ENCODE assay signal across 8 cellular contexts in the genomic region with DNA sequence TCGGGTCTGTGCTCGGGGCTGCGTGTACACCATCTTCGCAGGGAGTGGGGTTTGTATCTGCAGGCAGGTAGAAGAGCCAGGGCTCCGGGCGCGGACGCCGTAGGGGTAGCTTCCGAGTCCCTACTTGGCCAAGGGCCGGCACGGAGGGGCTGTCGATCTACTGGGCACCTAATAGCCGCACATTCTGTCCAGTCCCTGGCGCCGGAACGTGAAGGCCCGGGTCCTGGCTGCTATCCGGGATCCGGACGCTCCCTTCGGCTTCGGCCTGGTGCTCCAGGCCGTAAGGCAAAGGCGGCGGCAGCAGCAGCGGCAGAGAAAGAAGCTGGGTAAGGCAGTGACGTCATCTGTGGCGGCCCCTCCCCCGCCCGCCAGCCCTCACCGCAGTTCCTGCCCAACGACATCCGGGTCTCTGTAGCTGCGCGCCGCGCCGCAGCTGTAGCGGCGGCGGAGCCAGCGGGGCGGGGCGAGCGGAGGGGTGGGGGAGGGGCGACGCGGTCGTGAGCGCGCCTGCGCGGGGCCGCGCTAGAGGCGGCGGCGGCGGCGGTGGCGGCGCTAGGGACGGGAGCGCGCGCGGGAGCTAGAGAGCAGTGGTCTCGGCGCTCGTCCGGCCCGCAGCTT. TPM values are rescaled to one million over a fixed set of nuclear protein-coding genes. Genes with fewer than 3 reads are reported as not detected.
DNase-seq lines count a peak whose midpoint lies in the region; TF ChIP-seq lines count a peak whose summit lies in the region.

A gene (plus strand): TSS at position 525 of the 618 bp plus-strand sequence. CDS start 33,483 bp downstream, outside the sequence.

- H3K27me3 Mint-ChIP-seq in HFFc6 (ENCODE audit: insufficient read depth), result peaks cover 2% of the 10 kb centered on the region; the same call in 1 of the 2 replicates
- peaks cover 8% of the 10 kb centered on the region for H3K27me3 Mint-ChIP-seq in activated naive CD4-positive, alpha-beta T cell treated with anti-CD3 and anti-CD28 coated beads, Interleukin-2, amount 10 ng/mL, durations not matched to agents 7 days and 5 days

- peak within 1 kb of the TSS; percentile 86 for H3K27ac ChIP-seq in SK-N-MC
- H3K27ac ChIP-seq in substantia nigra (ENCODE audit: low read depth, low read length, poor library complexity, severe bottlenecking), result peak within 1 kb of the TSS; percentile 99

- peak within 1 kb of the TSS; percentile 99 for H3K27ac Mint-ChIP-seq in HFFc6
- H3K27ac Mint-ChIP-seq in activated naive CD4-positive, alpha-beta T cell treated with anti-CD3 and anti-CD28 coated beads, Interleukin-2, amount 10 ng/mL, durations not matched to agents 7 days and 5 days, result peak within 1 kb of the TSS; percentile 100

- H3K36me3 Mint-ChIP-seq in HFFc6 (ENCODE audit: low read depth), result no peaks in the 10 kb centered on the region
- H3K36me3 Mint-ChIP-seq in activated naive CD4-positive, alpha-beta T cell treated with anti-CD3 and anti-CD28 coated beads, Interleukin-2, amount 10 ng/mL, durations not matched to agents 7 days and 5 days, result peaks cover 13% of the 10 kb centered on the region

- CTCF ChIA-PET in activated naive CD4-positive, alpha-beta T cell treated with anti-CD3 and anti-CD28 coated beads, Interleukin-2, amount 10 ng/mL, durations not matched to agents 7 days and 5 days (lab: Charles Lee), result interaction anchor here (1.4 to 1.8 kb wide), 2 partner anchors 64 to 101 kb away, joined by 4 read pairs; no protein-coding TSS in a partner anchor

- TF ChIP-seq CTCF in HFFc6 (IDR thresholded peaks at IDR 0.05), result no peak

- H3K9me3 Mint-ChIP-seq in HFFc6, result no peaks in the 10 kb centered on the region
- H3K9me3 Mint-ChIP-seq in activated naive CD4-positive, alpha-beta T cell treated with anti-CD3 and anti-CD28 coated beads, Interleukin-2, amount 10 ng/mL, durations not matched to agents 7 days and 5 days, result no peaks in the 10 kb centered on the region

- no peaks in the 10 kb centered on the region for H3K9me3 ChIP-seq in SK-N-MC (ENCODE audit: low read depth, low read length)

- peaks cover 51% of the 10 kb centered on the region for H3K4me1 Mint-ChIP-seq in HFFc6 (ENCODE audit: low read depth)
- H3K4me1 Mint-ChIP-seq in activated naive CD4-positive, alpha-beta T cell treated with anti-CD3 and anti-CD28 coated beads, Interleukin-2, amount 10 ng/mL, durations not matched to agents 7 days and 5 days, result peaks cover 59% of the 10 kb centered on the region

- peak within 1 kb of the TSS; percentile 93 for H3K4me3 Mint-ChIP-seq in HFFc6
- H3K4me3 Mint-ChIP-seq in activated naive CD4-positive, alpha-beta T cell treated with anti-CD3 and anti-CD28 coated beads, Interleukin-2, amount 10 ng/mL, durations not matched to agents 7 days and 5 days, result peak within 1 kb of the TSS; percentile 93

- peak within 1 kb of the TSS; percentile 95 for H3K9ac ChIP-seq in SK-N-MC (ENCODE audit: insufficient read length)

- H3K36me3 ChIP-seq in SK-N-MC (ENCODE audit: insufficient read depth, low read length), result no peaks in the 10 kb centered on the region

- peak; percentile 84 for DNase-seq in GM04504 (ENCODE audit: low read depth)
- DNase-seq in HFFc6, result peak; percentile 92
- peak; percentile 86 for DNase-seq in NAMALWA (ENCODE audit: low spot score)
- DNase-seq in SK-N-MC (ENCODE audit: low read depth, low spot score), result peak; percentile 74
- peak; percentile 96 for DNase-seq in activated naive CD4-positive, alpha-beta T cell treated with anti-CD3 and anti-CD28 coated beads, Interleukin-2, amount 10 ng/mL, durations not matched to agents 7 days and 5 days
- peak; percentile 97 for DNase-seq in germinal center (ENCODE audit: low spot score)
- DNase-seq in non-pigmented ciliary epithelial cell (ENCODE audit: low read depth), result peak; percentile 60
- peak; percentile 73 to 96 (median 91) for DNase-seq in substantia nigra (lab: John Stamatoyannopoulos, UW)

- H3K4me3 ChIP-seq in SK-N-MC, result peak within 1 kb of the TSS; percentile 92

RNA-seq across cellular contexts. Expression of the gene that starts here (rescaled TPM):
- 10 to 100 TPM; 35.2 to 38.0 (median 36.5) TPM for total RNA-seq in HFFc6 (2021; fragmentation: NEBNext Ultra II Directional; extraction: Animal tissue kit (Norgen Biotek cat#: 25700))

Comparison
In these comparisons a context has a peak if more than half of its experiments do, and no peak if none do; other contexts are left out.
1. Peak in every context shown above with its lines: DNase-seq, H3K4me3 ChIP-seq and H3K27ac ChIP-seq.